In the genomic region with DNA sequence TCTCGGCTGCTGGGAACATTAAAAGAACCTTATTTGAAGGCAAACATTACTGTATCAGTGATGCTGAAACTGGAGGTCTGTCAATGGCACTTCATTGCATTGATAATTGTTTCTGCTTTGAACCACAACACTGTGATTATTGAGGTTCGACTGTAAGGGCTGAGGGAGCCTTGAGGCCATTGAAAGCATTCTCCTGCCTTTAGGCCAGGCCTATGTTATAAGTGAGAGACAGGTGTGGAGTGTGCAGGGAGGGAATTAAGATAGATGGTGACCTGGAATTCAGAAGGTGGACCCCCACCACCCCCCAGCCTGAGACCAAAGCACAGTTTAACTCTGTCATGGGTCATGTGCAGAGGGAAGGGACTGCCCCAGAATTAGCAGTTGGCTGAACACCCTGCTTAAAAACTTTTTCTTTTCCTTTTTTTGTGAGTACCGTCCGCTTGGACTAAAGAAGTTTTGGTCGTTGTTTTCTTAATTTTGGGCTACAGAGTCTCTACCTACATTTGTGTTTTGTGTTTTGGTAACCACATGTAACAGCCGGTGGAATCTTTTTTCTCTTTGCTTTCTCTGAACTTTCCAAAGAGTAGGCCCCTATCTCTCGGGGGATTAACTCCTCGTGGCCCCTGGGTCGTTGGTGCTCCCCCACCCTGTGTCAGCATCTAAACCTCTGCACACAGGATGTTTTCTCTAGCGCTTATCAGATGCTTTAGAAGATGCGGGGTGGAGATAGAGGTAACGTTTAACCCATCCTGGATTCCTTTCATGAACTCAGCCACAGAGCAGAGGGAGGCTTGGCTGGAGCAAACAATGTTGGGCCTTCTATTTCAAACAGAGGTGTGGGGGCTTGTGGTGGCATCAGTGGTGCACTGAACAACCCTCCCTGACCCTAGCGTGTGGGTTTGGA, we compare ENCODE assay signal across 16 cellular contexts. TPM values are rescaled to one million over a fixed set of nuclear protein-coding genes. Genes with fewer than 3 reads are reported as not detected.
A peak's percentile ranks its signal among the peaks of the same experiment; 100 is the strongest.
DNase-seq lines count a peak whose midpoint lies in the region; ATAC-seq and TF ChIP-seq lines count a peak whose summit lies in the region.
"Had no signal": no experiment of that assay in that cellular context is flagged by ENCODE, and none has a peak within 500 bp of the region (broad histone marks: within the 10 kb centered on the region; RNA-seq: fewer than 3 reads in every experiment).

No MANE protein-coding gene starts in this region.

- H3K27ac ChIP-seq in BLaER1 (no peak overlapping the region), DND-41 (ENCODE audit: low read length) (no peak overlapping the region), SK-N-SH (ENCODE audit: low read depth in 2 of 2, low read length in 1 of 2) (no peak overlapping the region)
- H3K27ac ChIP-seq: neutrophil, vagina had no signal

- no peak overlapping the region for H2AFZ ChIP-seq in DND-41 (ENCODE audit: low read depth, low read length)
- H2AFZ ChIP-seq in SK-N-SH (ENCODE audit: low read depth): no peak overlapping the region

- no peaks in the 10 kb centered on the region for H3K27me3 Mint-ChIP-seq in activated naive CD8-positive, alpha-beta T cell treated with anti-CD3 and anti-CD28 coated beads for 36 hours
- H3K27me3 Mint-ChIP-seq in nephron progenitor cell (ENCODE audit: low read depth, poor library complexity): peaks cover 4% of the 10 kb centered on the region
- H3K27me3 Mint-ChIP-seq in osteocyte (ENCODE audit: unreplicated experiment): peaks cover 41% of the 10 kb centered on the region

- no peaks in the 10 kb centered on the region for H3K27me3 ChIP-seq in BLaER1
- peaks cover 27% of the 10 kb centered on the region for H3K27me3 ChIP-seq in DND-41 (ENCODE audit: insufficient read depth, low read length, poor library complexity)
- H3K27me3 ChIP-seq in SK-N-SH (ENCODE audit: insufficient read depth): peaks cover 19% of the 10 kb centered on the region; the same call in 1 of the 2 replicates
- H3K27me3 ChIP-seq: neutrophil, vagina had no signal

- H3F3A ChIP-seq in SK-N-SH (replicated peaks; ENCODE audit: insufficient read depth): no peaks in the 10 kb centered on the region

- H3K9ac ChIP-seq in BLaER1 (no peak overlapping the region), DND-41 (ENCODE audit: low read depth, low read length) (no peak overlapping the region), SK-N-SH (no peak overlapping the region)

- H3K4me1 Mint-ChIP-seq in activated naive CD8-positive, alpha-beta T cell treated with anti-CD3 and anti-CD28 coated beads for 36 hours: peaks cover 27% of the 10 kb centered on the region
- peaks cover 97% of the 10 kb centered on the region for H3K4me1 Mint-ChIP-seq in nephron progenitor cell
- H3K4me1 Mint-ChIP-seq in osteocyte (ENCODE audit: unreplicated experiment): peaks cover 11% of the 10 kb centered on the region
- H3K4me1 Mint-ChIP-seq: stimulated activated memory B cell treated with anti-CD40 and anti-IgM and Interleukin-4, amounts not matched to agents 10 μg/mL and 1 μg/mL and 100 μg/mL, for 72 hours had no signal

- H3K9me3 ChIP-seq in BLaER1 (no peaks in the 10 kb centered on the region), DND-41 (ENCODE audit: insufficient read depth, low read length, severe bottlenecking) (no peaks in the 10 kb centered on the region), SK-N-SH (no peaks in the 10 kb centered on the region)
- H3K9me3 ChIP-seq: neutrophil, vagina had no signal

- no peaks in the 10 kb centered on the region for H3K36me3 Mint-ChIP-seq in activated naive CD8-positive, alpha-beta T cell treated with anti-CD3 and anti-CD28 coated beads for 36 hours
- H3K36me3 Mint-ChIP-seq in nephron progenitor cell (ENCODE audit: low read depth): peaks cover 5% of the 10 kb centered on the region
- peaks cover 11% of the 10 kb centered on the region for H3K36me3 Mint-ChIP-seq in osteocyte (ENCODE audit: unreplicated experiment)
- H3K36me3 Mint-ChIP-seq: stimulated activated memory B cell treated with anti-CD40 and anti-IgM and Interleukin-4, amounts not matched to agents 10 μg/mL and 1 μg/mL and 100 μg/mL, for 72 hours had no signal

- TF ChIP-seq CTCF in DND-41 (IDR thresholded peaks at IDR 0.05; ENCODE audit: borderline replicate concordance, extremely low read depth, low read length, poor library complexity, severe bottlenecking): no peak
- TF ChIP-seq CTCF in nephron progenitor cell (IDR thresholded peaks at IDR 0.05): no peak
- no peak for TF ChIP-seq CTCF in osteocyte (IDR thresholded peaks at IDR 0.05)
- no peak for TF ChIP-seq CTCF in SK-N-SH (IDR thresholded peaks at IDR 0.05)

- H3K9me2 ChIP-seq in SK-N-SH: no peaks in the 10 kb centered on the region

- no peaks in the 10 kb centered on the region for H4K20me1 ChIP-seq in BLaER1
- H4K20me1 ChIP-seq in DND-41 (ENCODE audit: insufficient read depth, low read length): peaks cover 12% of the 10 kb centered on the region; the same call in 1 of the 2 replicates
- no peaks in the 10 kb centered on the region for H4K20me1 ChIP-seq in SK-N-SH (ENCODE audit: insufficient read depth)

- H3K9me3 Mint-ChIP-seq in activated naive CD8-positive, alpha-beta T cell treated with anti-CD3 and anti-CD28 coated beads for 36 hours: no peaks in the 10 kb centered on the region
- no peaks in the 10 kb centered on the region for H3K9me3 Mint-ChIP-seq in nephron progenitor cell
- no peaks in the 10 kb centered on the region for H3K9me3 Mint-ChIP-seq in osteocyte (ENCODE audit: unreplicated experiment)
- H3K9me3 Mint-ChIP-seq: stimulated activated memory B cell treated with anti-CD40 and anti-IgM and Interleukin-4, amounts not matched to agents 10 μg/mL and 1 μg/mL and 100 μg/mL, for 72 hours had no signal

- no peak overlapping the region for H3K4me3 Mint-ChIP-seq in activated naive CD8-positive, alpha-beta T cell treated with anti-CD3 and anti-CD28 coated beads for 36 hours
- H3K4me3 Mint-ChIP-seq in nephron progenitor cell (no peak overlapping the region), osteocyte (ENCODE audit: unreplicated experiment) (no peak overlapping the region)
- H3K4me3 Mint-ChIP-seq: stimulated activated memory B cell treated with anti-CD40 and anti-IgM and Interleukin-4, amounts not matched to agents 10 μg/mL and 1 μg/mL and 100 μg/mL, for 72 hours had no signal

- no peaks in the 10 kb centered on the region for H3K36me3 ChIP-seq in BLaER1
- H3K36me3 ChIP-seq in DND-41 (ENCODE audit: insufficient read depth, low read length): no peaks in the 10 kb centered on the region
- no peaks in the 10 kb centered on the region for H3K36me3 ChIP-seq in SK-N-SH (replicated peaks in 1 of 2; ENCODE audit: control insufficient read depth in 1 of 2, insufficient read depth in 2 of 2, low read length in 1 of 2)
- H3K36me3 ChIP-seq: neutrophil had no signal

- H3K4me2 ChIP-seq in BLaER1: peak overlapping the region; percentile 47
- peak overlapping the region; percentile 1; the same call in 1 of the 2 replicates for H3K4me2 ChIP-seq in DND-41 (ENCODE audit: insufficient read depth, low read length)
- no peak overlapping the region for H3K4me2 ChIP-seq in SK-N-SH

- WGBS in SK-N-SH (ENCODE audit: low lambda C conversion rate): 48% methylated on average over 13 of the region's 13 CpGs

- DNase-seq in DND-41: peak; percentile 70
- no peak for DNase-seq in activated naive CD8-positive, alpha-beta T cell treated with anti-CD3 and anti-CD28 coated beads for 36 hours
- DNase-seq in nephron progenitor cell: no peak
- no peak for DNase-seq in DMS153 (lab: John Stamatoyannopoulos, UW)
- DNase-seq in osteocyte (ENCODE audit: extremely low spot score, unreplicated experiment): no peak
- no peak for DNase-seq in DMS79 treated with DMSO at 0.1 percent for 48 hours (lab: John Stamatoyannopoulos, UW)
- DNase-seq in SK-N-SH: no peak
- DNase-seq: DMS79, NCI-H2029 treated with DMSO at 0.1 percent for 48 hours, NCI-H526 treated with DMSO at 0.1 percent for 48 hours had no signal

- H3K79me2 ChIP-seq in DND-41 (ENCODE audit: insufficient read depth, low read length) (no peaks in the 10 kb centered on the region), SK-N-SH (ENCODE audit: insufficient read depth) (no peaks in the 10 kb centered on the region)

- no peak for TF ChIP-seq RAD21 in SK-N-SH (IDR thresholded peaks at IDR 0.05; ENCODE audit: low read length)

- no peak overlapping the region for H3K4me3 ChIP-seq in BLaER1
- H3K4me3 ChIP-seq in DND-41 (ENCODE audit: low read depth in 1 of 2, low read length in 2 of 2): no peak overlapping the region
- H3K4me3 ChIP-seq in SK-N-SH (ENCODE audit: low read depth in 2 of 2, low read length in 1 of 2): no peak overlapping the region
- H3K4me3 ChIP-seq: lung, vagina had no signal

- H3K27ac Mint-ChIP-seq in activated naive CD8-positive, alpha-beta T cell treated with anti-CD3 and anti-CD28 coated beads for 36 hours: peak overlapping the region; percentile 60
- H3K27ac Mint-ChIP-seq in nephron progenitor cell: peak overlapping the region; percentile 63
- H3K27ac Mint-ChIP-seq in osteocyte (ENCODE audit: unreplicated experiment): no peak overlapping the region
- H3K27ac Mint-ChIP-seq: stimulated activated memory B cell treated with anti-CD40 and anti-IgM and Interleukin-4, amounts not matched to agents 10 μg/mL and 1 μg/mL and 100 μg/mL, for 72 hours had no signal

- ATAC-seq in DND-41 (ENCODE audit: insufficient read depth, low read depth): peak; percentile 96
- ATAC-seq: stimulated activated memory B cell treated with anti-CD40 and anti-IgM and Interleukin-4, amounts not matched to agents 10 μg/mL and 1 μg/mL and 100 μg/mL, for 72 hours had no signal

- CTCF ChIA-PET in SK-N-SH (lab: Yijun Ruan, JAX): interaction anchor here (1.0 kb wide), 1 partner anchor 11 kb away, joined by 3 read pairs; no protein-coding TSS in a partner anchor

- H3K4me1 ChIP-seq in BLaER1: peaks cover 21% of the 10 kb centered on the region
- H3K4me1 ChIP-seq in DND-41 (ENCODE audit: insufficient read depth, low read length): peaks cover 25% of the 10 kb centered on the region
- no peaks in the 10 kb centered on the region; a peak in 1 of 4 replicates for H3K4me1 ChIP-seq in SK-N-SH (ENCODE audit: control insufficient read depth in 1 of 2, insufficient read depth in 2 of 2, low read depth in 1 of 2, low read length in 1 of 2)

- TF ChIP-seq EP300 in SK-N-SH (IDR thresholded peaks at IDR 0.05; ENCODE audit: borderline replicate concordance in 1 of 2, low read depth in 1 of 2, low read length in 1 of 2): no peak

- POLR2A ChIA-PET in SK-N-SH (lab: Yijun Ruan, JAX): no interaction called here

TF ChIP-seq in SK-N-SH, 30 proteins besides CTCF, POLR2A, EP300 and RAD21:
- TF ChIP-seq RFX5 (IDR thresholded peaks at IDR 0.05; ENCODE audit: low read length) (no peak), TAF1 (IDR thresholded peaks at IDR 0.05; ENCODE audit: borderline replicate concordance, low read depth, low read length) (no peak)

RNA-seq across cellular contexts. Expression of gene ZBTB16, which starts 43.7 kb away (rescaled TPM):
- 1 to 10 TPM; 1.7 to 2.1 TPM for total RNA-seq in activated naive CD8-positive, alpha-beta T cell treated with anti-CD3 and anti-CD28 coated beads for 36 hours
- 19.1 and 20.3 TPM in 2 replicates for total RNA-seq in osteocyte
- not detected in 2 replicates for polyA plus RNA-seq in SK-N-SH (2012; rRNA removed)
- not detected in 2 replicates for polyA plus RNA-seq in SK-N-SH (2012; cell fraction: cytosol; rRNA removed)
- polyA plus RNA-seq in SK-N-SH (2012; cell fraction: nucleus; rRNA removed): not detected in 2 replicates
- total RNA-seq: M059J had no signal
